In genomic region chr20:36096404-36096799, GRCh38 we compare ENCODE assay signal across 2 cellular contexts.
TF ChIP-seq lines count a peak whose summit lies in the region.

No MANE protein-coding gene starts in this region.

TF ChIP-seq in A549, 52 proteins besides CTCF, POLR2A, EP300 and RAD21 (continued from another document):
- TF ChIP-seq HES2 (IDR thresholded peaks at IDR 0.05) (no peak), HMGXB4 (CRISPR knock-in tag; IDR thresholded peaks at IDR 0.05; ENCODE audit: borderline replicate concordance) (no peak), BHLHE40 (IDR thresholded peaks at IDR 0.05; ENCODE audit: low read depth, low read length) (no peak), HOXA7 (CRISPR knock-in tag; IDR thresholded peaks at IDR 0.05) (no peak), ZFP36 (IDR thresholded peaks at IDR 0.05; ENCODE audit: borderline replicate concordance, partially characterized antibody) (no peak), FOSB (CRISPR knock-in tag; IDR thresholded peaks at IDR 0.05) (no peak), PBX3 (IDR thresholded peaks at IDR 0.05) (no peak), ZSCAN20 (CRISPR knock-in tag; IDR thresholded peaks at IDR 0.05) (no peak), RFX5 (IDR thresholded peaks at IDR 0.05) (no peak), MYC (IDR thresholded peaks at IDR 0.05; ENCODE audit: borderline replicate concordance, low read length) (no peak), PHF8 (IDR thresholded peaks at IDR 0.05; ENCODE audit: borderline replicate concordance, low read depth) (no peak), ESRRA (IDR thresholded peaks at IDR 0.05; ENCODE audit: borderline replicate concordance, low read length) (no peak), ZC3H11A (IDR thresholded peaks at IDR 0.05) (no peak), SREBF2 (IDR thresholded peaks at IDR 0.05) (no peak), POLR2AphosphoS2 (conservative IDR thresholded peaks at IDR 0.05; ENCODE audit: low read length) (no peak), NR3C1 (IDR thresholded peaks at IDR 0.05) (no peak), CBX8 (IDR thresholded peaks at IDR 0.05) (no peak), TFCP2L1 (CRISPR knock-in tag; IDR thresholded peaks at IDR 0.05) (no peak), KDM5A (IDR thresholded peaks at IDR 0.05) (no peak)
TF ChIP-seq in A549: peak in this region for 0.

TF ChIP-seq in HCT116, 20 proteins besides CTCF, POLR2A, EP300 and RAD21 (continued from another document):
- no peak for TF ChIP-seq SP1 (IDR thresholded peaks at IDR 0.05; ENCODE audit: low read depth)
- TF ChIP-seq POLR2AphosphoS5 (IDR thresholded peaks at IDR 0.05; ENCODE audit: low read depth, low read length): no peak
- TF ChIP-seq ELF1 (IDR thresholded peaks at IDR 0.05; ENCODE audit: borderline replicate concordance, low read depth): no peak
- TF ChIP-seq ZBTB33 (IDR thresholded peaks at IDR 0.05; ENCODE audit: extremely low read depth, insufficient replicate concordance, low read length): no peak
- TF ChIP-seq TCF7L2 (IDR thresholded peaks at IDR 0.05; ENCODE audit: borderline replicate concordance, extremely low read depth, insufficient read depth, insufficient read length): no peak
- no peak for TF ChIP-seq EZH2phosphoT487 (IDR thresholded peaks at IDR 0.05; ENCODE audit: borderline replicate concordance)
- no peak for TF ChIP-seq EGR1 (IDR thresholded peaks at IDR 0.05; ENCODE audit: low read depth)
- no peak for TF ChIP-seq ZNF274 (IDR thresholded peaks at IDR 0.05; ENCODE audit: low read depth, low read length)
- no peak for TF ChIP-seq ATF3 (IDR thresholded peaks at IDR 0.05)
- TF ChIP-seq CBX3 (IDR thresholded peaks at IDR 0.05; ENCODE audit: low read depth): no peak
- TF ChIP-seq REST (IDR thresholded peaks at IDR 0.05; ENCODE audit: low read depth): no peak
- TF ChIP-seq YY1 (IDR thresholded peaks at IDR 0.05; ENCODE audit: extremely low read depth, insufficient replicate concordance, low read depth, low read length): no peak
- no peak for TF ChIP-seq EZH2 (IDR thresholded peaks at IDR 0.05)
- TF ChIP-seq SRF (IDR thresholded peaks at IDR 0.05; ENCODE audit: low read depth): no peak
- TF ChIP-seq SIN3A (IDR thresholded peaks at IDR 0.05; ENCODE audit: low read depth): no peak
- TF ChIP-seq FOSL1 (IDR thresholded peaks at IDR 0.05; ENCODE audit: low read depth): no peak
- TF ChIP-seq JUND (IDR thresholded peaks at IDR 0.05): no peak
